ENCODE assay signal across 31 cellular contexts in genomic region chr17:76879691-76880090, GRCh38. TPM values are rescaled to one million over a fixed set of nuclear protein-coding genes. Genes with fewer than 3 reads are reported as not detected.
"Had no signal": no experiment of that assay in that cellular context is flagged by ENCODE, and none has a peak within 500 bp of the region (broad histone marks: within the 10 kb centered on the region; RNA-seq: fewer than 3 reads in every experiment).

No MANE protein-coding gene starts in this region.

- ATAC-seq: effector memory CD8-positive, alpha-beta T cell; heart right ventricle; left colon; left ventricle myocardium superior; lower lobe of right lung; mucosa of descending colon; sciatic nerve; stimulated activated memory B cell treated with anti-CD40 and anti-IgM and Interleukin-4, amounts not matched to agents 10 μg/mL and 1 μg/mL and 100 μg/mL, for 72 hours; stimulated activated naive CD8-positive, alpha-beta T cell treated with anti-CD3 and anti-CD28 coated beads, Interleukin-15, Interleukin-2, amounts not matched to agents 100 U/mL and 50 U/mL, for 24 hours had no signal

- H3K36me3 Mint-ChIP-seq: immature natural killer cell; stimulated activated memory B cell treated with anti-CD40 and anti-IgM and Interleukin-4, amounts not matched to agents 10 μg/mL and 1 μg/mL and 100 μg/mL, for 72 hours had no signal

- H3K27ac ChIP-seq: coronary artery, esophagus squamous epithelium, heart right ventricle, lower lobe of right lung, prostate gland, right atrium auricular region, testis, tibial artery had no signal

- DNase-seq: dermis blood vessel endothelial cell; effector memory CD8-positive, alpha-beta T cell; erythroblast; esophagus squamous epithelium; foreskin melanocyte; glutamatergic neuron; heart right ventricle; hippocampal formation; immature natural killer cell; islet precursor cell; kidney glomerular epithelial cell; left colon; left ventricle myocardium superior; lower lobe of right lung; mucosa of descending colon; naive B cell; stimulated activated CD4-positive, alpha-beta T cell treated with anti-CD3 and anti-CD28 coated beads, Interleukin-2, amount 100 ng/mL, for 24 hours; stimulated activated CD4-positive, alpha-beta T cell treated with anti-CD3 and anti-CD28 coated beads, Interleukin-4, amount 100 ng/mL, for 4 hours; stimulated activated naive CD8-positive, alpha-beta T cell treated with anti-CD3 and anti-CD28 coated beads, Interleukin-15, Interleukin-2, amounts not matched to agents 100 U/mL and 50 U/mL, for 24 hours; substantia nigra; testis; tibial artery had no signal

- H3K4me1 Mint-ChIP-seq: immature natural killer cell; naive B cell; neural crest cell; stimulated activated memory B cell treated with anti-CD40 and anti-IgM and Interleukin-4, amounts not matched to agents 10 μg/mL and 1 μg/mL and 100 μg/mL, for 72 hours had no signal

- H3K27me3 ChIP-seq: right atrium auricular region, testis had no signal

- H3K9me3 Mint-ChIP-seq: effector memory CD8-positive, alpha-beta T cell; immature natural killer cell; natural killer cell treated with Interleukin-12 subunit alpha and Interleukin-12 subunit beta and Interleukin-15 and Interleukin-18, amount 100 ng/mL, for 72 hours; neural crest cell; type B pancreatic cell had no signal

- H3K4me3 ChIP-seq: coronary artery, esophagus squamous epithelium, heart right ventricle, lower lobe of right lung, mucosa of descending colon, prostate gland, right atrium auricular region, testis, tibial artery had no signal

- H3K36me3 ChIP-seq: esophagus squamous epithelium, heart right ventricle, lower lobe of right lung, prostate gland, right atrium auricular region, tibial artery had no signal

- H3K9me3 ChIP-seq: esophagus squamous epithelium, lower lobe of right lung, mucosa of descending colon, prostate gland, right atrium auricular region, testis, tibial artery had no signal

- H3K4me3 Mint-ChIP-seq: effector memory CD8-positive, alpha-beta T cell; immature natural killer cell; natural killer cell treated with Interleukin-12 subunit alpha and Interleukin-12 subunit beta and Interleukin-15 and Interleukin-18, amount 100 ng/mL, for 72 hours; neural crest cell; stimulated activated memory B cell treated with anti-CD40 and anti-IgM and Interleukin-4, amounts not matched to agents 10 μg/mL and 1 μg/mL and 100 μg/mL, for 72 hours; type B pancreatic cell had no signal

- H3K4me1 ChIP-seq: esophagus squamous epithelium, heart right ventricle, lower lobe of right lung, prostate gland, right atrium auricular region, testis, tibial artery had no signal

- H3K27ac Mint-ChIP-seq: effector memory CD8-positive, alpha-beta T cell; immature natural killer cell; natural killer cell treated with Interleukin-12 subunit alpha and Interleukin-12 subunit beta and Interleukin-15 and Interleukin-18, amount 100 ng/mL, for 72 hours; stimulated activated memory B cell treated with anti-CD40 and anti-IgM and Interleukin-4, amounts not matched to agents 10 μg/mL and 1 μg/mL and 100 μg/mL, for 72 hours; type B pancreatic cell had no signal

RNA-seq across cellular contexts. Expression of gene MGAT5B, which starts 11.5 kb away (rescaled TPM):
- total RNA-seq: left ventricle myocardium superior, right atrium auricular region, skeletal muscle tissue had no signal
- polyA plus RNA-seq: immature natural killer cell had no signal
